9 cellular contexts compared by ENCODE assay signal in genomic region chr11:27720277-27720830, GRCh38. TPM values are rescaled to one million over a fixed set of nuclear protein-coding genes. Genes with fewer than 3 reads are reported as not detected.
DNase-seq lines count a peak whose midpoint lies in the region; ATAC-seq lines count a peak whose summit lies in the region.
"Had no signal": no experiment of that assay in that cellular context is flagged by ENCODE, and none has a peak within 500 bp of the region (broad histone marks: within the 10 kb centered on the region; RNA-seq: fewer than 3 reads in every experiment).

No MANE protein-coding gene starts in this region.

- ATAC-seq in left lobe of liver, result peak; percentile 52
- ATAC-seq in GM18868 (IDR thresholded peaks at IDR 0.05; ENCODE audit: unreplicated experiment), result no peak

- DNase-seq in CD1c-positive myeloid dendritic cell (ENCODE audit: extremely low spot score), result peak; percentile 7
- peak; percentile 49 for DNase-seq in HT1080 (ENCODE audit: low read depth)
- peak; percentile 84 for DNase-seq in astrocyte of the hippocampus (ENCODE audit: low read depth, low spot score)
- no peak for DNase-seq in left lobe of liver (ENCODE audit: low spot score)
- DNase-seq in activated effector memory CD4-positive, alpha-beta T cell treated with Interleukin-2 at 50 U/mL for 16 hours, result no peak
- no peak for DNase-seq in NCI-H1436 (lab: John Stamatoyannopoulos, UW)
- no peak for DNase-seq in activated gamma-delta T cell treated with Interleukin-2 at 50 U/mL for 16 hours
- DNase-seq: T-helper 9 cell had no signal

RNA-seq across cellular contexts. Expression of gene BDNF, which starts 20.1 kb away (rescaled TPM):
- 11.9 and 12.5 TPM in 2 replicates for total RNA-seq in HT1080 (2014; rRNA removed; shearing (Covaris generic))
- polyA plus RNA-seq in HT1080 (2015; cell fraction: cytosol; rRNA removed), result 9.3 and 11.1 TPM in 2 replicates
- polyA plus RNA-seq in HT1080 (2015; cell fraction: nucleus; rRNA removed), result 7.6 and 8.6 TPM in 2 replicates
- total RNA-seq in left lobe of liver, result 0.05 TPM

Comparison
In these comparisons a context has a peak if more than half of its experiments do, and no peak if none do; other contexts are left out.
1. DNase-seq: peak in CD1c-positive myeloid dendritic cell (single experiment), HT1080 (single experiment) and astrocyte of the hippocampus (single experiment); none in left lobe of liver (single experiment), activated effector memory CD4-positive, alpha-beta T cell treated with Interleukin-2 at 50 U/mL for 16 hours (single experiment), NCI-H1436 (single experiment) and activated gamma-delta T cell treated with Interleukin-2 at 50 U/mL for 16 hours (single experiment).
2. RNA of gene BDNF, which starts 20.1 kb away (total RNA-seq): 11.9 to 12.5 TPM in HT1080; 0.05 TPM in left lobe of liver (single experiment); every median in the first group is over 10 times any median in the second.